ENCODE assay signal across 16 cellular contexts in the genomic region with DNA sequence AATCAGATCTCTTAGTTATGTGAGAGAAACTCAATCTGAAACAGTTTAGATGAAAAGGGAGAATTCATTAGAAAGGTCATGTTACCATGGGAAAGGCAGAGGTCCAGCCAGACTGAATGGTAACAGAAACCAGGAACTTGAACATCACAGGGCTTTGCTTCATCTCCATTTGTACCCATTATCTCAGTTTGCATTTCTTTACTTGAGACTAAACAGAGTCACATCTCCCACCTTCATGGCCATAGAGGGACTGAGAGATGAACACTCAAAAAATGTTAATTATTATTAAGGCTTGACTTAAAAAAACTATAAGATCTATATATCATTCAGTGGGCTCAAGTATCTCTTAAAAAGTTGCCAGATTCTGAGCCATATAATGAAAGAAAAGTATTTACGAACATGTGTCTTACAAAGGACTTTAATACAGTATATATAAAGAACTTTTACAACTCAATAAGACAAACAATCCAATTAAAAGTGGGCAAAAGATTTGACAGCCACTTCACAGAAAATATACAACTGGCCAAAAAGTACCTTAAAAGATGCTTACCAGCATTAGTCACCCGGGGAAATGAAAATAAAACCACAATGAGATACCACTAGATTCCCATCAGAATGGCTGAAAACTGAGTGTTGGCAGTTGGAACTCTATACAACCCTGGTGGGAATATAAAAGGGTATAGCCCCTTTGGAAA. TPM values are rescaled to one million over a fixed set of nuclear protein-coding genes. Genes with fewer than 3 reads are reported as not detected.
A peak's percentile ranks its signal among the peaks of the same experiment; 100 is the strongest.
DNase-seq lines count a peak whose midpoint lies in the region; ATAC-seq, FAIRE-seq and TF ChIP-seq lines count a peak whose summit lies in the region.
"Had no signal": no experiment of that assay in that cellular context is flagged by ENCODE, and none has a peak within 500 bp of the region (broad histone marks: within the 10 kb centered on the region; RNA-seq: fewer than 3 reads in every experiment).

No MANE protein-coding gene starts in this region.

- H3K9me3 Mint-ChIP-seq in activated T-cell treated with anti-CD3 and anti-CD28 coated beads, Interleukin-2, amount 50 U/mL, for 72 hours = no peaks in the 10 kb centered on the region
- H3K9me3 Mint-ChIP-seq in activated T-cell treated with anti-CD3 and anti-CD28 coated beads, Interleukin-2, amount 50 U/mL, for 24 hours = peaks cover 2% of the 10 kb centered on the region
- no peaks in the 10 kb centered on the region for H3K9me3 Mint-ChIP-seq in stimulated activated effector memory CD8-positive, alpha-beta T cell treated with anti-CD3 and anti-CD28 coated beads, Interleukin-12 subunit alpha, Interleukin-12 subunit beta, amount 100 ng/mL, for 72 hours

- no peak for TF ChIP-seq POLR2A in esophagus muscularis mucosa (IDR thresholded peaks at IDR 0.05; ENCODE audit: low read depth)

- FAIRE-seq in small intestine (lab: Jason Lieb, UNC) = no peak
- FAIRE-seq: GM18507 had no signal

- H3K27me3 ChIP-seq in SJSA1 (replicated peaks) (no peaks in the 10 kb centered on the region), brain microvascular endothelial cell (replicated peaks) (no peaks in the 10 kb centered on the region), small intestine (ENCODE audit: control insufficient read depth in 2 of 2, insufficient read depth in 2 of 2, low read length in 2 of 2) (no peaks in the 10 kb centered on the region), heart right ventricle (no peaks in the 10 kb centered on the region), esophagus muscularis mucosa (no peaks in the 10 kb centered on the region)
- H3K27me3 ChIP-seq: right lobe of liver, SJCRH30 had no signal

- H3K27ac Mint-ChIP-seq in activated T-cell treated with anti-CD3 and anti-CD28 coated beads, Interleukin-2, amount 50 U/mL, for 72 hours = peak overlapping the region; percentile 90
- no peak overlapping the region for H3K27ac Mint-ChIP-seq in activated T-cell treated with anti-CD3 and anti-CD28 coated beads, Interleukin-2, amount 50 U/mL, for 24 hours
- peak overlapping the region; percentile 61 for H3K27ac Mint-ChIP-seq in stimulated activated effector memory CD8-positive, alpha-beta T cell treated with anti-CD3 and anti-CD28 coated beads, Interleukin-12 subunit alpha, Interleukin-12 subunit beta, amount 100 ng/mL, for 72 hours

- WGBS in small intestine, 3 donors = 65 to 81% (median 67%) methylated on average over 2 of the region's 2 CpGs
- 85 to 89% methylated on average over 2 of the region's 2 CpGs for WGBS in heart right ventricle, 2 donors
- WGBS in esophagus muscularis mucosa = 62% methylated on average over 2 of the region's 2 CpGs

- no peak for DNase-seq in activated T-cell treated with anti-CD3 and anti-CD28 coated beads, Interleukin-2, amount 50 U/mL, for 72 hours
- DNase-seq in activated T-cell treated with anti-CD3 and anti-CD28 coated beads, Interleukin-2, amount 50 U/mL, for 24 hours = no peak
- DNase-seq in SJSA1 (ENCODE audit: low read depth in 1 of 2, low spot score in 2 of 2) (peak in 1 of 2 experiments; percentile 65), brain microvascular endothelial cell (peak; percentile 31), small intestine (no peak), heart right ventricle (no peak), esophagus muscularis mucosa (ENCODE audit: extremely low spot score) (no peak)
- no peak for DNase-seq in stimulated activated effector memory CD8-positive, alpha-beta T cell treated with anti-CD3 and anti-CD28 coated beads, Interleukin-12 subunit alpha, Interleukin-12 subunit beta, amount 100 ng/mL, for 72 hours (ENCODE audit: low spot score in 2 of 2)
- DNase-seq: COR-L47; lower lobe of right lung; NCI-H2171; right lobe of liver; SJCRH30; stimulated activated CD4-positive, alpha-beta T cell treated with anti-CD3 and anti-CD28 coated beads, Interleukin-4, amount 100 ng/mL, for 4 hours had no signal

- peak; percentile 43 to 65 for ATAC-seq in activated T-cell treated with anti-CD3 and anti-CD28 coated beads, Interleukin-2, amount 50 U/mL, for 72 hours (replicated peaks in 1 of 2)
- peak; percentile 62 for ATAC-seq in stimulated activated effector memory CD8-positive, alpha-beta T cell treated with anti-CD3 and anti-CD28 coated beads, Interleukin-12 subunit alpha, Interleukin-12 subunit beta, amount 100 ng/mL, for 72 hours
- ATAC-seq in heart right ventricle = no peak
- ATAC-seq: lower lobe of right lung, right lobe of liver had no signal

- in situ Hi-C loops in brain microvascular endothelial cell (cut with HindIII; ENCODE audit: low pct_ligation_motif_present, low sequenced_read_pairs) = no loop called here

- peak overlapping the region; percentile 21 to 86 for H3K4me3 Mint-ChIP-seq in activated T-cell treated with anti-CD3 and anti-CD28 coated beads, Interleukin-2, amount 50 U/mL, for 72 hours
- H3K4me3 Mint-ChIP-seq in activated T-cell treated with anti-CD3 and anti-CD28 coated beads, Interleukin-2, amount 50 U/mL, for 24 hours = no peak overlapping the region
- peak overlapping the region; percentile 7 for H3K4me3 Mint-ChIP-seq in stimulated activated effector memory CD8-positive, alpha-beta T cell treated with anti-CD3 and anti-CD28 coated beads, Interleukin-12 subunit alpha, Interleukin-12 subunit beta, amount 100 ng/mL, for 72 hours
- H3K4me3 Mint-ChIP-seq: neural crest cell had no signal

- intact Hi-C loops in heart right ventricle (cut with DNase I) (loop anchor here in 1 of 10 donors (10.0 kb wide), 1 partner anchor 1006 kb away; no protein-coding TSS in a partner anchor), esophagus muscularis mucosa (cut with DNase I) (no loop called here)

- H3K36me3 Mint-ChIP-seq in activated T-cell treated with anti-CD3 and anti-CD28 coated beads, Interleukin-2, amount 50 U/mL, for 72 hours (ENCODE audit: insufficient read depth in 2 of 2) = peaks cover 38 to 42% of the 10 kb centered on the region in 2 donors
- peaks cover 80% of the 10 kb centered on the region for H3K36me3 Mint-ChIP-seq in activated T-cell treated with anti-CD3 and anti-CD28 coated beads, Interleukin-2, amount 50 U/mL, for 24 hours (ENCODE audit: low read depth)
- peaks cover 73% of the 10 kb centered on the region for H3K36me3 Mint-ChIP-seq in stimulated activated effector memory CD8-positive, alpha-beta T cell treated with anti-CD3 and anti-CD28 coated beads, Interleukin-12 subunit alpha, Interleukin-12 subunit beta, amount 100 ng/mL, for 72 hours

- H3K4me1 Mint-ChIP-seq in activated T-cell treated with anti-CD3 and anti-CD28 coated beads, Interleukin-2, amount 50 U/mL, for 72 hours (ENCODE audit: low read depth) = peaks cover 59% of the 10 kb centered on the region
- H3K4me1 Mint-ChIP-seq in activated T-cell treated with anti-CD3 and anti-CD28 coated beads, Interleukin-2, amount 50 U/mL, for 24 hours (ENCODE audit: low read depth) = peaks cover 68% of the 10 kb centered on the region
- peaks cover 74% of the 10 kb centered on the region for H3K4me1 Mint-ChIP-seq in stimulated activated effector memory CD8-positive, alpha-beta T cell treated with anti-CD3 and anti-CD28 coated beads, Interleukin-12 subunit alpha, Interleukin-12 subunit beta, amount 100 ng/mL, for 72 hours

- H3K27ac ChIP-seq in SJSA1 (peak overlapping the region; percentile 42), brain microvascular endothelial cell (no peak overlapping the region), small intestine (ENCODE audit: low read depth in 1 of 2, low read length in 1 of 2) (no peak overlapping the region), heart right ventricle (no peak overlapping the region), esophagus muscularis mucosa (replicated peaks in 1 of 4) (no peak overlapping the region)
- H3K27ac ChIP-seq: lower lobe of right lung, right lobe of liver, SJCRH30 had no signal

- H3K4me3 ChIP-seq in SJSA1 (no peak overlapping the region), brain microvascular endothelial cell (ENCODE audit: low read depth, low read length) (no peak overlapping the region), small intestine (ENCODE audit: low read depth in 1 of 2, low read length in 2 of 2) (no peak overlapping the region), heart right ventricle (no peak overlapping the region), esophagus muscularis mucosa (no peak overlapping the region)
- H3K4me3 ChIP-seq: lower lobe of right lung, right lobe of liver, SJCRH30 had no signal

- H3K36me3 ChIP-seq in SJSA1 = peaks cover 35% of the 10 kb centered on the region
- peaks cover 8% of the 10 kb centered on the region for H3K36me3 ChIP-seq in brain microvascular endothelial cell (replicated peaks)
- peaks cover 0 to 3% of the 10 kb centered on the region in 2 donors for H3K36me3 ChIP-seq in small intestine (ENCODE audit: control insufficient read depth in 2 of 2, insufficient read depth in 2 of 2, low read length in 2 of 2)
- peaks cover 0 to 35% (median 0%) of the 10 kb centered on the region in 9 donors for H3K36me3 ChIP-seq in heart right ventricle
- H3K36me3 ChIP-seq in esophagus muscularis mucosa = peaks cover 0 to 24% (median 10%) of the 10 kb centered on the region in 4 donors

- no peak for TF ChIP-seq CTCF in brain microvascular endothelial cell (IDR thresholded peaks at IDR 0.05; ENCODE audit: low read depth, low read length, missing control alignments)
- no peak for TF ChIP-seq CTCF in heart right ventricle (IDR thresholded peaks at IDR 0.05)
- TF ChIP-seq CTCF in esophagus muscularis mucosa (IDR thresholded peaks at IDR 0.05) = no peak

- H3K4me1 ChIP-seq in SJSA1 (replicated peaks) (peaks cover 19% of the 10 kb centered on the region), small intestine (ENCODE audit: control insufficient read depth in 2 of 2, insufficient read depth in 1 of 2, low read depth in 1 of 2, low read length in 1 of 2) (peaks cover 0 to 4% of the 10 kb centered on the region in 2 donors), heart right ventricle (peaks cover 0 to 41% (median 24%) of the 10 kb centered on the region in 9 donors), esophagus muscularis mucosa (peaks cover 3 to 43% (median 37%) of the 10 kb centered on the region in 4 donors)
- H3K4me1 ChIP-seq: SJCRH30 had no signal

- H3K9me3 ChIP-seq in SJSA1 (replicated peaks) (no peaks in the 10 kb centered on the region), small intestine (ENCODE audit: control insufficient read depth, low read depth) (no peaks in the 10 kb centered on the region), heart right ventricle (peaks cover 0 to 3% (median 0%) of the 10 kb centered on the region in 11 donors), esophagus muscularis mucosa (no peaks in the 10 kb centered on the region)
- H3K9me3 ChIP-seq: lower lobe of right lung, right lobe of liver, SJCRH30 had no signal

- H3K27me3 Mint-ChIP-seq in activated T-cell treated with anti-CD3 and anti-CD28 coated beads, Interleukin-2, amount 50 U/mL, for 72 hours (ENCODE audit: low read depth) = no peaks in the 10 kb centered on the region
- H3K27me3 Mint-ChIP-seq in activated T-cell treated with anti-CD3 and anti-CD28 coated beads, Interleukin-2, amount 50 U/mL, for 24 hours = no peaks in the 10 kb centered on the region

- TF ChIP-seq EP300 in esophagus muscularis mucosa (IDR thresholded peaks at IDR 0.05) = no peak

RNA-seq across cellular contexts. Expression of a gene that starts 13.2 kb away (rescaled TPM):
- 10 to 100 TPM; 47.9 to 71.4 TPM for total RNA-seq in activated T-cell treated with anti-CD3 and anti-CD28 coated beads, Interleukin-2, amount 50 U/mL, for 72 hours
- total RNA-seq in SJSA1 (2014; rRNA removed; shearing (Covaris generic)) = 23.6 and 38.8 TPM in 2 replicates
- polyA plus RNA-seq in small intestine = 10 to 100 TPM; 21.5 to 28.3 (median 22.7) TPM
- 10 to 100 TPM in 1 of 10 donors, 1 to 10 TPM in 9; 4.7 to 10.5 (median 7.7) TPM for total RNA-seq in heart right ventricle
- 1 to 10 TPM; 5.3 to 7.2 TPM for polyA plus RNA-seq in heart right ventricle
- total RNA-seq in esophagus muscularis mucosa = 10 to 100 TPM; 18.4 to 35.3 (median 21.8) TPM

RNA-seq across cellular contexts. Expression of a gene that starts 13.2 kb away (rescaled TPM):
- 10 to 100 TPM; 18.6 to 32.0 TPM for total RNA-seq in activated T-cell treated with anti-CD3 and anti-CD28 coated beads, Interleukin-2, amount 50 U/mL, for 72 hours
- total RNA-seq in SJSA1 (2014; rRNA removed; shearing (Covaris generic)) = 12.5 and 17.3 TPM in 2 replicates
- 1 to 10 TPM; 2.5 to 5.0 (median 3.2) TPM for polyA plus RNA-seq in small intestine
- total RNA-seq in heart right ventricle = 10 to 100 TPM in 9 of 10 donors, 1 to 10 TPM in 1; 9.3 to 14.2 (median 12.0) TPM
- polyA plus RNA-seq in heart right ventricle = 1 to 10 TPM; 2.6 to 6.3 TPM
- 10 to 100 TPM; 10.3 to 46.4 (median 16.0) TPM for total RNA-seq in esophagus muscularis mucosa

RNA-seq across cellular contexts. Expression of a gene that starts 43.5 kb away (rescaled TPM):
- 1 to 10 TPM; 7.1 to 9.0 TPM for total RNA-seq in activated T-cell treated with anti-CD3 and anti-CD28 coated beads, Interleukin-2, amount 50 U/mL, for 72 hours
- 31.0 and 37.2 TPM in 2 replicates for total RNA-seq in SJSA1 (2014; rRNA removed; shearing (Covaris generic))
- polyA plus RNA-seq in small intestine (10 to 100 TPM; 13.8 to 71.6 (median 21.5) TPM), heart right ventricle (1 to 10 TPM; 2.9 to 5.8 TPM)
- total RNA-seq in heart right ventricle (10 to 100 TPM in 1 of 10 donors, 1 to 10 TPM in 9; 1.6 to 21.6 (median 6.3) TPM), esophagus muscularis mucosa (10 to 100 TPM; 11.9 to 21.1 (median 16.1) TPM)
- total RNA-seq: neural crest cell had no signal

Comparison
In these comparisons a context has a peak if more than half of its experiments do, and no peak if none do; other contexts are left out.
1. ATAC-seq: peak in activated T-cell treated with anti-CD3 and anti-CD28 coated beads, Interleukin-2, amount 50 U/mL, for 72 hours (2 of 2) and stimulated activated effector memory CD8-positive, alpha-beta T cell treated with anti-CD3 and anti-CD28 coated beads, Interleukin-12 subunit alpha, Interleukin-12 subunit beta, amount 100 ng/mL, for 72 hours (single experiment); none in heart right ventricle (0 of 8).